8 cellular contexts compared by ENCODE assay signal in genomic region chr2:191617589-191617988, GRCh38.
DNase-seq lines count a peak whose midpoint lies in the region; ATAC-seq and TF ChIP-seq lines count a peak whose summit lies in the region.

No MANE protein-coding gene starts in this region.

- peak; percentile 19 for DNase-seq in GM19240 (ENCODE audit: insufficient read length, low spot score)
- DNase-seq in T-helper 22 cell (ENCODE audit: low read depth), result peak; percentile 54
- DNase-seq in kidney tubule cell (ENCODE audit: low spot score), result peak; percentile 67
- no peak for DNase-seq in cardiac septum (ENCODE audit: low spot score)
- DNase-seq in A673 (ENCODE audit: low spot score), result no peak
- DNase-seq in RWPE1 (ENCODE audit: low spot score), result no peak
- DNase-seq in SIG-M5 (lab: John Stamatoyannopoulos, UW), result no peak

- H3K9me3 ChIP-seq in A673 (ENCODE audit: low read depth, low read length, poor library complexity, severe bottlenecking), result no peaks in the 10 kb centered on the region

- POLR2A ChIA-PET in A673 (lab: Charles Lee; ENCODE audit: low non-redundant PET) (interaction anchor here (0.7 kb wide), 1 partner anchor 1990 kb away, joined by 6 read pairs; no protein-coding TSS in a partner anchor), RWPE1 (lab: Yijun Ruan, JAX; ENCODE audit: low non-redundant PET) (no interaction called here)

- CTCF ChIA-PET in A673 (lab: Charles Lee), result no interaction called here
- CTCF ChIA-PET in RWPE1 (lab: Yijun Ruan, JAX), result interaction anchor here (0.6 to 0.7 kb wide), 3 partner anchors 53 to 1612 kb away, joined by 3 to 4 read pairs (median 3); no protein-coding TSS in a partner anchor

- no peak overlapping the region for H3K4me3 ChIP-seq in A673 (ENCODE audit: low read depth, low read length, poor library complexity, severe bottlenecking)

- no peaks in the 10 kb centered on the region for H3K36me3 ChIP-seq in A673 (ENCODE audit: insufficient read depth, low read length, poor library complexity, severe bottlenecking)

- BruUV-seq in A673 (replicated peaks; lab: Mats Ljungman, UMichigan), result no TSS peak

- H3K27me3 ChIP-seq in A673 (replicated peaks; ENCODE audit: insufficient read depth, low read depth, low read length, poor library complexity), result no peaks in the 10 kb centered on the region

- TF ChIP-seq CTCF in A673 (conservative IDR thresholded peaks at IDR 0.05; ENCODE audit: low read depth, low read length) (no peak), RWPE1 (conservative IDR thresholded peaks at IDR 0.05; ENCODE audit: low read depth) (no peak)

- no peaks in the 10 kb centered on the region for H3K4me1 ChIP-seq in A673 (ENCODE audit: insufficient read depth, low read length, poor library complexity, severe bottlenecking)

- intact Hi-C loops in cardiac septum (cut with DNase I), result no loop called here
- intact Hi-C loops in A673 (cut with micrococcal nuclease; ENCODE audit: unreplicated experiment), result no loop called here

- no peak overlapping the region for H3K27ac ChIP-seq in A673 (ENCODE audit: low read depth, low read length, poor library complexity, severe bottlenecking)
- H3K27ac ChIP-seq in RWPE1, result no peak overlapping the region

- peak; percentile 80 for ATAC-seq in HG03045 (IDR thresholded peaks at IDR 0.05; ENCODE audit: unreplicated experiment)

Comparison
In these comparisons a context has a peak if more than half of its experiments do, and no peak if none do; other contexts are left out.
1. DNase-seq: peak in GM19240 (single experiment), T-helper 22 cell (single experiment) and kidney tubule cell (single experiment); none in cardiac septum (single experiment), A673 (single experiment), RWPE1 (single experiment) and SIG-M5 (single experiment).